Comparison of ENCODE assay signal across 8 cellular contexts in the genomic region with DNA sequence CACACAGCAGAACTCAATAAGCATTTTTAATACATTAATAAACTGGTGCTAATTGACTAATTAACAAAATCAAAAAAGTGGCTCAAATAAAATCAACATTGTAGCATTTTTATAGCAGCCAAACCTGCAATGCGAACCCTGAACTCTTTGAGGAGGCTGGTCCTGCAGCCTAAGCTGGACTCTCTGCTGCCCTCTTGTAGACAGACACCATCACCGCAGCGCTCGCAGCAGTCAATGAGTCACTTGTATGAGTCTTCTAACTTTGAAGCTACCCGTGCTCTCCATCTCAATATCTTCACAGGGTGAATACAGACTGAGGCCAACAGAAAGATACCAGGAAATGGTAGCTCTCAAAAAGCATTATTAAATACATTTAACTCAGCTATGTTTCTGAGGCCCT. TPM values are rescaled to one million over a fixed set of nuclear protein-coding genes. Genes with fewer than 3 reads are reported as not detected.
DNase-seq lines count a peak whose midpoint lies in the region; ATAC-seq and TF ChIP-seq lines count a peak whose summit lies in the region.
"Had no signal": no experiment of that assay in that cellular context is flagged by ENCODE, and none has a peak within 500 bp of the region (broad histone marks: within the 10 kb centered on the region; RNA-seq: fewer than 3 reads in every experiment).

No MANE protein-coding gene starts in this region.

- ATAC-seq in left ventricle myocardium superior (no peak), left colon (no peak), GM18502 (IDR thresholded peaks at IDR 0.05; ENCODE audit: poor library complexity, unreplicated experiment) (no peak)

- H3K9me3 ChIP-seq in adipocyte (ENCODE audit: control insufficient read depth, low read length) (no peaks in the 10 kb centered on the region), osteoblast (ENCODE audit: low read depth, low read length) (no peaks in the 10 kb centered on the region)

- H4K20me1 ChIP-seq in osteoblast (ENCODE audit: insufficient read depth, low read length): no peaks in the 10 kb centered on the region

- no peak overlapping the region for H3K9ac ChIP-seq in adipocyte (ENCODE audit: low read length)

- H3K36me3 ChIP-seq in H7 (replicated peaks; ENCODE audit: control insufficient read depth, insufficient read depth, low read length) (no peaks in the 10 kb centered on the region), adipocyte (ENCODE audit: control insufficient read depth, insufficient read depth, low read length, severe bottlenecking) (no peaks in the 10 kb centered on the region), osteoblast (ENCODE audit: insufficient read depth, low read length) (no peaks in the 10 kb centered on the region)

- H3K27me3 ChIP-seq in H7 (ENCODE audit: control insufficient read depth, insufficient read depth, low read length) (no peaks in the 10 kb centered on the region), adipocyte (replicated peaks; ENCODE audit: control insufficient read depth, insufficient read depth, low read length) (no peaks in the 10 kb centered on the region), osteoblast (ENCODE audit: insufficient read depth, low read length) (no peaks in the 10 kb centered on the region)

- TF ChIP-seq CTCF in osteoblast (IDR thresholded peaks at IDR 0.05; ENCODE audit: extremely low read depth, low read depth, low read length): no peak

- H3K27ac ChIP-seq in osteoblast (ENCODE audit: low read depth, low read length): no peak overlapping the region

- no peak overlapping the region for H2AFZ ChIP-seq in osteoblast (ENCODE audit: low read length)

- DNase-seq in H7 (peak; percentile 43), NCI-H69 (lab: John Stamatoyannopoulos, UW) (peak; percentile 54), adipocyte (ENCODE audit: low read depth) (peak; percentile 10), osteoblast (ENCODE audit: insufficient read length, low spot score, missing footprints) (peak; percentile 30), left ventricle myocardium superior (no peak), left colon (no peak)

- no peaks in the 10 kb centered on the region for H3K79me2 ChIP-seq in osteoblast (ENCODE audit: insufficient read depth, low read length)

- H3K4me3 ChIP-seq in H7 (ENCODE audit: insufficient read depth, low read depth, low read length) (no peak overlapping the region), adipocyte (ENCODE audit: low read length) (no peak overlapping the region), osteoblast (ENCODE audit: insufficient read depth, low read length) (no peak overlapping the region)

- H3K4me1 ChIP-seq in adipocyte (ENCODE audit: control insufficient read depth, insufficient read depth, low read length) (no peaks in the 10 kb centered on the region), osteoblast (ENCODE audit: insufficient read depth, low read length) (no peaks in the 10 kb centered on the region)

- intact Hi-C loops in left ventricle myocardium superior (cut with micrococcal nuclease): no loop called here
- intact Hi-C loops in left colon (cut with DNase I, micrococcal nuclease): no loop called here

- no peak overlapping the region for H3K4me2 ChIP-seq in osteoblast (ENCODE audit: insufficient read depth, low read length)

RNA-seq across cellular contexts. Expression of gene KRTAP7-1, which starts 9.7 kb away (rescaled TPM):
- not detected in 2 replicates for total RNA-seq in H7 (2014; rRNA removed; shearing (Covaris generic))
- total RNA-seq in osteoblast (not detected in 2 replicates), left ventricle myocardium superior (not detected), left colon (not detected)
- total RNA-seq: LHCN-M2 had no signal

RNA-seq across cellular contexts. Expression of gene KRTAP8-1, which starts 26.2 kb away (rescaled TPM):
- not detected in 2 replicates for total RNA-seq in H7 (2014; rRNA removed; shearing (Covaris generic))
- total RNA-seq in osteoblast: not detected in 2 replicates
- not detected for total RNA-seq in left ventricle myocardium superior
- total RNA-seq in left colon: not detected
- total RNA-seq: LHCN-M2 had no signal

RNA-seq across cellular contexts. Expression of gene KRTAP11-1, which starts 42.1 kb away (rescaled TPM):
- total RNA-seq in H7 (2014; rRNA removed; shearing (Covaris generic)): not detected in 2 replicates
- not detected in 2 replicates for total RNA-seq in osteoblast
- not detected for total RNA-seq in left ventricle myocardium superior
- not detected for total RNA-seq in left colon
- total RNA-seq: LHCN-M2 had no signal

Comparison
In these comparisons a context has a peak if more than half of its experiments do, and no peak if none do; other contexts are left out.
1. DNase-seq: peak in H7 (single experiment), NCI-H69 (single experiment), adipocyte (single experiment) and osteoblast (single experiment); none in left ventricle myocardium superior (single experiment) and left colon (0 of 2).